In genomic region chr10:46717269-46717668, GRCh38 we compare ENCODE assay signal across 7 cellular contexts.
DNase-seq lines count a peak whose midpoint lies in the region; ATAC-seq, FAIRE-seq and TF ChIP-seq lines count a peak whose summit lies in the region.
"Not testable (repeated sequence)": the region's sequence is repeated elsewhere in the genome, so short reads cannot be mapped to it uniquely, and the experiment has no call there.

No MANE protein-coding gene starts in this region.

- H3K27me3 Mint-ChIP-seq in naive thymus-derived CD4-positive, alpha-beta T cell: peaks cover 0 to 20% (median 4%) of the 10 kb centered on the region in 5 donors
- not testable (repeated sequence) for H3K27me3 Mint-ChIP-seq in stimulated activated naive B cell treated with anti-CD40 and anti-IgM and Interleukin-4, amounts not matched to agents 10 μg/mL and 1 μg/mL and 100 μg/mL, for 72 hours

- H3K27me3 ChIP-seq in RWPE2 (ENCODE audit: insufficient read depth, poor library complexity, severe bottlenecking); naive thymus-derived CD4-positive, alpha-beta T cell (ENCODE audit: control insufficient read depth in 2 of 2, insufficient read depth in 2 of 2, low read length in 2 of 2); small intestine (ENCODE audit: control insufficient read depth in 2 of 2, insufficient read depth in 2 of 2, low read length in 2 of 2); aorta (ENCODE audit: control insufficient read depth in 1 of 2, insufficient read depth in 2 of 2, low read length in 1 of 2): not testable (repeated sequence)

- H3K4me3 ChIP-seq in RWPE2 (ENCODE audit: severe bottlenecking); naive thymus-derived CD4-positive, alpha-beta T cell (ENCODE audit: low read length); small intestine (ENCODE audit: low read depth in 1 of 2, low read length in 2 of 2); aorta (ENCODE audit: low read length in 2 of 2): not testable (repeated sequence)

- FAIRE-seq in frontal cortex (lab: Jason Lieb, UNC) (peak; percentile 89), small intestine (lab: Jason Lieb, UNC) (peak; percentile 47)

- intact Hi-C loops in naive thymus-derived CD4-positive, alpha-beta T cell (cut with micrococcal nuclease); aorta (cut with DNase I): not testable (repeated sequence)

- not testable (repeated sequence) for H3K36me3 Mint-ChIP-seq in naive thymus-derived CD4-positive, alpha-beta T cell; stimulated activated naive B cell treated with anti-CD40 and anti-IgM and Interleukin-4, amounts not matched to agents 10 μg/mL and 1 μg/mL and 100 μg/mL, for 72 hours

- H3K4me1 Mint-ChIP-seq in naive thymus-derived CD4-positive, alpha-beta T cell; stimulated activated naive B cell treated with anti-CD40 and anti-IgM and Interleukin-4, amounts not matched to agents 10 μg/mL and 1 μg/mL and 100 μg/mL, for 72 hours: not testable (repeated sequence)

- CTCF ChIA-PET in naive thymus-derived CD4-positive, alpha-beta T cell (lab: Charles Lee): not testable (repeated sequence)

- H3K27ac Mint-ChIP-seq in naive thymus-derived CD4-positive, alpha-beta T cell; stimulated activated naive B cell treated with anti-CD40 and anti-IgM and Interleukin-4, amounts not matched to agents 10 μg/mL and 1 μg/mL and 100 μg/mL, for 72 hours: not testable (repeated sequence)

- not testable (repeated sequence) for TF ChIP-seq CTCF in RWPE2 (IDR thresholded peaks at IDR 0.05; ENCODE audit: poor library complexity, severe bottlenecking)

- not testable (repeated sequence) for H3K27ac ChIP-seq in RWPE2 (ENCODE audit: poor library complexity, severe bottlenecking); naive thymus-derived CD4-positive, alpha-beta T cell (ENCODE audit: low read depth, low read length); small intestine (ENCODE audit: low read depth in 1 of 2, low read length in 1 of 2); aorta (ENCODE audit: low read depth in 1 of 2, low read length in 2 of 2)

- peak; percentile 59 for DNase-seq in MV-4-11 (lab: John Stamatoyannopoulos, UW)
- DNase-seq in RWPE2 (ENCODE audit: low spot score); frontal cortex (ENCODE audit: low spot score in 2 of 2); naive thymus-derived CD4-positive, alpha-beta T cell; small intestine; stimulated activated naive B cell treated with anti-CD40 and anti-IgM and Interleukin-4, amounts not matched to agents 10 μg/mL and 1 μg/mL and 100 μg/mL, for 72 hours; aorta: not testable (repeated sequence)

- H3K4me1 ChIP-seq in RWPE2 (ENCODE audit: insufficient read depth, poor library complexity, severe bottlenecking); naive thymus-derived CD4-positive, alpha-beta T cell (ENCODE audit: control insufficient read depth in 2 of 2, insufficient read depth in 2 of 2, low read length in 2 of 2); small intestine (ENCODE audit: control insufficient read depth in 2 of 2, insufficient read depth in 1 of 2, low read depth in 1 of 2, low read length in 1 of 2); aorta (ENCODE audit: control insufficient read depth in 1 of 2, insufficient read depth in 2 of 2, low read length in 2 of 2): not testable (repeated sequence)

- not testable (repeated sequence) for H3K9me3 ChIP-seq in RWPE2 (ENCODE audit: severe bottlenecking); naive thymus-derived CD4-positive, alpha-beta T cell (ENCODE audit: control insufficient read depth in 2 of 3, low read length in 3 of 3); small intestine (ENCODE audit: control insufficient read depth, low read depth); aorta (ENCODE audit: control insufficient read depth, low read length)

- POLR2A ChIA-PET in naive thymus-derived CD4-positive, alpha-beta T cell (lab: Charles Lee): not testable (repeated sequence)

- H3K36me3 ChIP-seq in RWPE2 (ENCODE audit: low read depth); naive thymus-derived CD4-positive, alpha-beta T cell (ENCODE audit: control insufficient read depth in 2 of 3, insufficient read depth in 3 of 3, low read length in 3 of 3); small intestine (ENCODE audit: control insufficient read depth in 2 of 2, insufficient read depth in 2 of 2, low read length in 2 of 2); aorta (ENCODE audit: control insufficient read depth in 1 of 2, insufficient read depth in 2 of 2, low read length in 1 of 2): not testable (repeated sequence)

- 0 out of 3 replicates have a peak, but pooled peaks have one; percentile 19 for ATAC-seq in RWPE2 (ENCODE audit: low read depth)
- ATAC-seq in naive thymus-derived CD4-positive, alpha-beta T cell: peak; percentile 60
- peak; percentile 80 to 88 for ATAC-seq in stimulated activated naive B cell treated with anti-CD40 and anti-IgM and Interleukin-4, amounts not matched to agents 10 μg/mL and 1 μg/mL and 100 μg/mL, for 72 hours (replicated peaks)
- ATAC-seq in aorta (ENCODE audit: low FRiP score): peak; percentile 10

- H3K4me3 Mint-ChIP-seq in naive thymus-derived CD4-positive, alpha-beta T cell; stimulated activated naive B cell treated with anti-CD40 and anti-IgM and Interleukin-4, amounts not matched to agents 10 μg/mL and 1 μg/mL and 100 μg/mL, for 72 hours: not testable (repeated sequence)

- H3K9me3 Mint-ChIP-seq in naive thymus-derived CD4-positive, alpha-beta T cell; stimulated activated naive B cell treated with anti-CD40 and anti-IgM and Interleukin-4, amounts not matched to agents 10 μg/mL and 1 μg/mL and 100 μg/mL, for 72 hours: not testable (repeated sequence)

Comparison
In these comparisons a context has a peak if more than half of its experiments do, and no peak if none do; other contexts are left out.
1. ATAC-seq: peak in every context shown above with its lines; median percentile 84 in stimulated activated naive B cell treated with anti-CD40 and anti-IgM and Interleukin-4, amounts not matched to agents 10 μg/mL and 1 μg/mL and 100 μg/mL, for 72 hours; 60 in naive thymus-derived CD4-positive, alpha-beta T cell; 19 in RWPE2; 10 in aorta.